In genomic region chr1:15454256-15454655, GRCh38 we compare ENCODE assay signal across 18 cellular contexts. TPM values are rescaled to one million over a fixed set of nuclear protein-coding genes. Genes with fewer than 3 reads are reported as not detected.
DNase-seq lines count a peak whose midpoint lies in the region; ATAC-seq and TF ChIP-seq lines count a peak whose summit lies in the region.
"Had no signal": no experiment of that assay in that cellular context is flagged by ENCODE, and none has a peak within 500 bp of the region (broad histone marks: within the 10 kb centered on the region; RNA-seq: fewer than 3 reads in every experiment).

No MANE protein-coding gene starts in this region.

- no peaks in the 10 kb centered on the region for H3K4me1 Mint-ChIP-seq in activated CD8-positive, alpha-beta T cell treated with anti-CD3 and anti-CD28 coated beads, Interleukin-2, amount 10 ng/mL, durations not matched to agents 7 days and 5 days (ENCODE audit: low read depth)
- H3K4me1 Mint-ChIP-seq: CD4-positive, alpha-beta memory T cell had no signal

- no peak overlapping the region for H3K4me3 Mint-ChIP-seq in activated CD8-positive, alpha-beta T cell treated with anti-CD3 and anti-CD28 coated beads, Interleukin-2, amount 10 ng/mL, durations not matched to agents 7 days and 5 days
- H3K4me3 Mint-ChIP-seq: activated CD8-positive, alpha-beta T cell treated with anti-CD3 and anti-CD28 coated beads for 36 hours; CD4-positive, alpha-beta memory T cell had no signal

- no peaks in the 10 kb centered on the region for H3K36me3 Mint-ChIP-seq in activated CD8-positive, alpha-beta T cell treated with anti-CD3 and anti-CD28 coated beads, Interleukin-2, amount 10 ng/mL, durations not matched to agents 7 days and 5 days (ENCODE audit: low read depth)
- H3K36me3 Mint-ChIP-seq: CD4-positive, alpha-beta memory T cell had no signal

- CTCF ChIA-PET in activated CD8-positive, alpha-beta T cell treated with anti-CD3 and anti-CD28 coated beads, Interleukin-2, amount 10 ng/mL, durations not matched to agents 7 days and 5 days (lab: Charles Lee): no interaction called here

- no peaks in the 10 kb centered on the region for H3K9me3 Mint-ChIP-seq in activated CD8-positive, alpha-beta T cell treated with anti-CD3 and anti-CD28 coated beads, Interleukin-2, amount 10 ng/mL, durations not matched to agents 7 days and 5 days (ENCODE audit: insufficient read depth)
- H3K9me3 Mint-ChIP-seq: activated CD8-positive, alpha-beta T cell treated with anti-CD3 and anti-CD28 coated beads for 36 hours; CD4-positive, alpha-beta memory T cell had no signal

- DNase-seq in HCEC 1CT (peak; percentile 67), fibroblast of peridontal ligament (ENCODE audit: extremely low read depth) (peak; percentile 82), smooth muscle cell of the brain vasculature (ENCODE audit: low read depth, low spot score) (peak; percentile 44), NCI-H1930 (lab: John Stamatoyannopoulos, UW) (no peak)
- no peak for DNase-seq in activated CD8-positive, alpha-beta T cell treated with anti-CD3 and anti-CD28 coated beads, Interleukin-2, amount 10 ng/mL, durations not matched to agents 7 days and 5 days
- no peak for DNase-seq in activated CD4-positive, alpha-beta T cell treated with anti-CD3 and anti-CD28 coated beads, Interleukin-2, amount 50 U/mL, for 4 hours
- DNase-seq: activated CD8-positive, alpha-beta T cell treated with anti-CD3 and anti-CD28 coated beads for 36 hours; activated effector memory CD4-positive, alpha-beta T cell treated with anti-CD3 and anti-CD28 coated beads, Interleukin-2, amount 50 U/mL, for 16 hours; CD4-positive, alpha-beta memory T cell; central memory CD4-positive, alpha-beta T cell; lower lobe of right lung; NCI-H1092; NCI-H524; sigmoid colon; T-helper 9 cell had no signal

- peak; percentile 49; the same call in 2 of the 3 replicates for ATAC-seq in SK-N-SH treated with all-trans-retinoic acid at 6 μM for 48 hours
- no peak for ATAC-seq in activated CD8-positive, alpha-beta T cell treated with anti-CD3 and anti-CD28 coated beads, Interleukin-2, amount 10 ng/mL, durations not matched to agents 7 days and 5 days
- ATAC-seq: activated CD8-positive, alpha-beta T cell treated with anti-CD3 and anti-CD28 coated beads for 36 hours; HCT116; lower lobe of right lung had no signal

- POLR2A ChIA-PET in activated CD8-positive, alpha-beta T cell treated with anti-CD3 and anti-CD28 coated beads, Interleukin-2, amount 10 ng/mL, durations not matched to agents 7 days and 5 days (lab: Charles Lee): no interaction called here

- H3K27me3 Mint-ChIP-seq in activated CD8-positive, alpha-beta T cell treated with anti-CD3 and anti-CD28 coated beads, Interleukin-2, amount 10 ng/mL, durations not matched to agents 7 days and 5 days (ENCODE audit: low read depth): no peaks in the 10 kb centered on the region

- no peak overlapping the region for H3K27ac Mint-ChIP-seq in activated CD8-positive, alpha-beta T cell treated with anti-CD3 and anti-CD28 coated beads, Interleukin-2, amount 10 ng/mL, durations not matched to agents 7 days and 5 days
- H3K27ac Mint-ChIP-seq: activated CD8-positive, alpha-beta T cell treated with anti-CD3 and anti-CD28 coated beads for 36 hours; CD4-positive, alpha-beta memory T cell had no signal

TF ChIP-seq in SK-N-SH treated with all-trans-retinoic acid at 6 μM for 48 hours, 23 proteins besides CTCF, POLR2A, EP300 and RAD21:
- no peak for TF ChIP-seq BACH2 (CRISPR knock-in tag; IDR thresholded peaks at IDR 0.05; ENCODE audit: borderline replicate concordance)
- TF ChIP-seq CREB5 (CRISPR knock-in tag; IDR thresholded peaks at IDR 0.05; ENCODE audit: low read depth): no peak
- no peak for TF ChIP-seq TOX (CRISPR knock-in tag; IDR thresholded peaks at IDR 0.05; ENCODE audit: borderline replicate concordance)
- TF ChIP-seq ZNF70 (CRISPR knock-in tag; IDR thresholded peaks at IDR 0.05): no peak
- TF ChIP-seq CSDC2 (CRISPR knock-in tag; IDR thresholded peaks at IDR 0.05): no peak
- no peak for TF ChIP-seq ZNF8 (CRISPR knock-in tag; IDR thresholded peaks at IDR 0.05)
- no peak for TF ChIP-seq SNAI2 (CRISPR knock-in tag; IDR thresholded peaks at IDR 0.05)
- TF ChIP-seq ARNTL (CRISPR knock-in tag; IDR thresholded peaks at IDR 0.05; ENCODE audit: borderline replicate concordance, low read depth): no peak
- no peak for TF ChIP-seq POU6F1 (CRISPR knock-in tag; IDR thresholded peaks at IDR 0.05; ENCODE audit: borderline replicate concordance, low read depth)
- no peak for TF ChIP-seq TCF4 (CRISPR knock-in tag; IDR thresholded peaks at IDR 0.05; ENCODE audit: borderline replicate concordance)
- no peak for TF ChIP-seq RARB (CRISPR knock-in tag; IDR thresholded peaks at IDR 0.05)
- no peak for TF ChIP-seq TSHZ2 (CRISPR knock-in tag; IDR thresholded peaks at IDR 0.05)
- TF ChIP-seq ZFP30 (CRISPR knock-in tag; IDR thresholded peaks at IDR 0.05): no peak
- no peak for TF ChIP-seq ISL1 (CRISPR knock-in tag; IDR thresholded peaks at IDR 0.05)

RNA-seq across cellular contexts. Expression of gene CELA2A, which starts 2.3 kb away (rescaled TPM):
- not detected for total RNA-seq in activated CD8-positive, alpha-beta T cell treated with anti-CD3 and anti-CD28 coated beads, Interleukin-2, amount 10 ng/mL, durations not matched to agents 7 days and 5 days
- total RNA-seq: activated CD8-positive, alpha-beta T cell treated with anti-CD3 and anti-CD28 coated beads for 36 hours; CD4-positive, alpha-beta memory T cell; endothelial cell of umbilical vein; lower lobe of right lung; sigmoid colon had no signal

RNA-seq across cellular contexts. Expression of gene CTRC, which starts 16.0 kb away (rescaled TPM):
- not detected for total RNA-seq in activated CD8-positive, alpha-beta T cell treated with anti-CD3 and anti-CD28 coated beads, Interleukin-2, amount 10 ng/mL, durations not matched to agents 7 days and 5 days
- total RNA-seq: activated CD8-positive, alpha-beta T cell treated with anti-CD3 and anti-CD28 coated beads for 36 hours; endothelial cell of umbilical vein; lower lobe of right lung; sigmoid colon had no signal

RNA-seq across cellular contexts. Expression of gene CELA2B, which starts 21.6 kb away (rescaled TPM):
- not detected for total RNA-seq in activated CD8-positive, alpha-beta T cell treated with anti-CD3 and anti-CD28 coated beads, Interleukin-2, amount 10 ng/mL, durations not matched to agents 7 days and 5 days
- total RNA-seq: activated CD8-positive, alpha-beta T cell treated with anti-CD3 and anti-CD28 coated beads for 36 hours; CD4-positive, alpha-beta memory T cell; endothelial cell of umbilical vein; lower lobe of right lung; sigmoid colon had no signal

RNA-seq across cellular contexts. Expression of gene EFHD2, which starts 44.6 kb away (rescaled TPM):
- 10 to 100 TPM; 71.0 to 71.8 TPM for total RNA-seq in activated CD8-positive, alpha-beta T cell treated with anti-CD3 and anti-CD28 coated beads, Interleukin-2, amount 10 ng/mL, durations not matched to agents 7 days and 5 days

Comparison
In these comparisons a context has a peak if more than half of its experiments do, and no peak if none do; other contexts are left out.
1. DNase-seq: peak in HCEC 1CT (single experiment), fibroblast of peridontal ligament (single experiment) and smooth muscle cell of the brain vasculature (single experiment); none in activated CD8-positive, alpha-beta T cell treated with anti-CD3 and anti-CD28 coated beads, Interleukin-2, amount 10 ng/mL, durations not matched to agents 7 days and 5 days (single experiment), activated CD4-positive, alpha-beta T cell treated with anti-CD3 and anti-CD28 coated beads, Interleukin-2, amount 50 U/mL, for 4 hours (0 of 2) and NCI-H1930 (0 of 2).